10 cellular contexts compared by ENCODE assay signal in the genomic region with DNA sequence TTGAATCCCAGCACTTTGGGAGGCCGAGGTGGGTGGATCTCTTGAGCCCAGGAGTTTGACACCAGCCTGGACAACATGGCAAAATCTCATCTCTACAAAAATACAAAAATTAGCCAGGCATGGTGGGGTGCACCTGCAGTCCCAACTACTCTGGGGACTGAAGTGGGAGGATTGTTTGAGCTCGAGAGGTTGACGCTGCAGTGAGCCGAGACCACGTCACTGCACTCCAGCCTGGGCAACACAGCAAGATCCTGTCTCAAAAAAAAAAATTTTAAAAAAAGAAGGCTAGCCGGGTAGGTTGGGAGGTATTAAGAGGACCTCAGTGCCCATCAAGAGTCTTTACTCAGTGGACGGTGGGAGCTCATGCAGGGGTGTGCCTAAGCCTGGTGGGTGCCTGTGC. TPM values are rescaled to one million over a fixed set of nuclear protein-coding genes. Genes with fewer than 3 reads are reported as not detected.
"Had no signal": no experiment of that assay in that cellular context is flagged by ENCODE, and none has a peak within 500 bp of the region (broad histone marks: within the 10 kb centered on the region; RNA-seq: fewer than 3 reads in every experiment).

No MANE protein-coding gene starts in this region.

- H3K4me2 ChIP-seq: KMS-11 had no signal

- FAIRE-seq: HepG2, HTR-8/SVneo had no signal

- DNase-seq: IMR-90, Karpas-422, KBM-7, KG1 had no signal

- H3K27ac Mint-ChIP-seq: IgD-negative memory B cell had no signal

- H3K36me3 Mint-ChIP-seq: IgD-negative memory B cell had no signal

- ATAC-seq: HepG2 had no signal

- H3K9ac ChIP-seq: KMS-11 had no signal

- H3K27ac ChIP-seq: HL-60, KMS-11 had no signal

- H3K9me3 Mint-ChIP-seq: IgD-negative memory B cell had no signal

RNA-seq across cellular contexts. Expression of a gene that starts 3.8 kb away (rescaled TPM):
- total RNA-seq: HepG2, HT-29 had no signal
- polyA plus RNA-seq: IgD-negative memory B cell had no signal
